4 cellular contexts compared by ENCODE assay signal in the genomic region with DNA sequence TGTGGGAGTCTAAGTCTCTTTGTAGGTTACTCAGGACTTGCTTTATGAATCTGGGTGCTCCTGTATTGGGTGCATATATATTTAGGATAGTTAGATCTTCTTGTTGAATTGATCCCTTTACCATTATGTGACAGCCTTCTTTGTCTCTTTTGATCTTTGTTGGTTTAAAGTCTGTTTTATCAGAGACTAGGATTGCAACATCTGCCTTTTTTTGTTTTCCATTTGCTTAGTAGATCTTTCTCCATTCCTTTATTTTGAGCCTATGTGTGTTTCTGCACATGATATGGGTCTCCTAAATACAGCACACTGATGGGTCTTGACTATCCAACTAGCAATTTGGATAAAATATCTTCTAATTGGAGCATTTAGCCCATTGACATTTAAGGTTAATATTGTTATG. TPM values are rescaled to one million over a fixed set of nuclear protein-coding genes. Genes with fewer than 3 reads are reported as not detected.
"Had no signal": no experiment of that assay in that cellular context is flagged by ENCODE, and none has a peak within 500 bp of the region (broad histone marks: within the 10 kb centered on the region; RNA-seq: fewer than 3 reads in every experiment).

No MANE protein-coding gene starts in this region.

RNA-seq across cellular contexts. Expression of a gene that starts 44.0 kb away (rescaled TPM):
- total RNA-seq: LHCN-M2, M059J, MCF 10A, NCI-H460 had no signal
